23 cellular contexts compared by ENCODE assay signal in genomic region chr9:131889437-131890244, GRCh38.
DNase-seq lines count a peak whose midpoint lies in the region; ATAC-seq, FAIRE-seq and TF ChIP-seq lines count a peak whose summit lies in the region.
"Had no signal": no experiment of that assay in that cellular context is flagged by ENCODE, and none has a peak within 500 bp of the region (broad histone marks: within the 10 kb centered on the region; RNA-seq: fewer than 3 reads in every experiment).

No MANE protein-coding gene starts in this region.

- H3K36me3 ChIP-seq in K562 (ENCODE audit: control insufficient read depth, insufficient read depth, low read length), result peaks cover 9% of the 10 kb centered on the region; the same call in 2 of the 3 replicates
- H3K36me3 ChIP-seq in right atrium auricular region, result no peaks in the 10 kb centered on the region

- no peak for FAIRE-seq in K562 (lab: Jason Lieb, UNC)
- FAIRE-seq: bronchial epithelial cell, endothelial cell of umbilical vein had no signal

- TF ChIP-seq POLR2A in K562 (conservative IDR thresholded peaks at IDR 0.05), result no peak

- H4K20me1 ChIP-seq in K562 (replicated peaks; ENCODE audit: control insufficient read depth, insufficient read depth, low read length), result no peaks in the 10 kb centered on the region

- H3K27me3 ChIP-seq in K562 (ENCODE audit: control insufficient read depth in 2 of 2, insufficient read depth in 2 of 2, low read length in 2 of 2) (no peaks in the 10 kb centered on the region), right atrium auricular region (no peaks in the 10 kb centered on the region)
- H3K27me3 ChIP-seq: adrenal gland, foreskin keratinocyte had no signal

- BruUV-seq in K562 (replicated peaks; lab: Mats Ljungman, UMichigan), result no TSS peak

- H3K36me3 Mint-ChIP-seq in nephron (ENCODE audit: low read depth), result peaks cover 17% of the 10 kb centered on the region

- H3K9ac ChIP-seq in K562 (ENCODE audit: insufficient read depth in 1 of 2, low read depth in 2 of 2, low read length in 2 of 2), result no peak overlapping the region; a peak in 1 of 4 replicates

- CTCF ChIA-PET in K562 (lab: Yijun Ruan, JAX; ENCODE audit: low intra/inter-chr PET ratio), result no interaction called here

- H3K4me3 ChIP-seq in K562 (no peak overlapping the region), right atrium auricular region (no peak overlapping the region)
- H3K4me3 ChIP-seq: adrenal gland had no signal

- DNase-seq in MV-4-11 (lab: John Stamatoyannopoulos, UW), result peak; percentile 9
- DNase-seq in K562 (ENCODE audit: extremely low read depth in 1 of 4, low spot score in 3 of 4), result no peak
- no peak for DNase-seq in right atrium auricular region (ENCODE audit: low spot score)
- DNase-seq in islet precursor cell, result no peak
- DNase-seq: activated CD8-positive, alpha-beta memory T cell treated with anti-CD3 and anti-CD28 coated beads, Interleukin-2, amount 50 U/mL, for 4 hours; CD8-positive, alpha-beta memory T cell; DMS53; foreskin keratinocyte; HFFc6; hypothalamus; NCI-H2081 treated with DMSO at 0.1 percent for 48 hours; NCI-H748 treated with DMSO at 0.1 percent for 48 hours; SHP77; stimulated activated CD4-positive, alpha-beta T cell treated with anti-CD3 and anti-CD28 coated beads, Interleukin-4, amount 100 ng/mL, for 4 hours; T-cell had no signal

- no peak for TF ChIP-seq CTCF in K562 (IDR thresholded peaks at IDR 0.05 in 2 of 3, conservative IDR thresholded peaks at IDR 0.05 in 1 of 3; ENCODE audit: insufficient read depth in 2 of 3, low read depth in 1 of 3, low read length in 3 of 3)
- TF ChIP-seq CTCF in right atrium auricular region (IDR thresholded peaks at IDR 0.05), result no peak
- no peak for TF ChIP-seq CTCF in nephron (IDR thresholded peaks at IDR 0.05; ENCODE audit: unreplicated experiment in 3 of 3)

- H3K9me1 ChIP-seq in K562 (ENCODE audit: control insufficient read depth, insufficient read depth, low read length), result no peaks in the 10 kb centered on the region

- H3K4me2 ChIP-seq in K562 (ENCODE audit: insufficient read depth, low read length), result no peak overlapping the region

- H3K4me1 Mint-ChIP-seq in nephron, result peaks cover 55% of the 10 kb centered on the region
- H3K4me1 Mint-ChIP-seq: CD8-positive, alpha-beta memory T cell; T-cell had no signal

- peaks cover 0 to 3% of the 10 kb centered on the region in 2 experiments; a peak in 1 of 5 replicates for H3K4me1 ChIP-seq in K562 (replicated peaks in 1 of 2; ENCODE audit: control insufficient read depth in 2 of 2, insufficient read depth in 2 of 2, low read length in 2 of 2)
- peaks cover 0 to 80% of the 10 kb centered on the region in 2 donors for H3K4me1 ChIP-seq in right atrium auricular region
- H3K4me1 ChIP-seq: foreskin keratinocyte had no signal

- no peak for TF ChIP-seq EP300 in K562 (IDR thresholded peaks at IDR 0.05; ENCODE audit: low read length)

- no peaks in the 10 kb centered on the region for H3K27me3 Mint-ChIP-seq in nephron (ENCODE audit: low read depth)
- H3K27me3 Mint-ChIP-seq: CD8-positive, alpha-beta memory T cell; dendritic cell treated with granulocyte-macrophage colony-stimulating factor and Interleukin-4, amounts not matched to agents 40 ng/mL and 50 ng/mL, for 4 days; T-cell had no signal

- H3K9me3 ChIP-seq in K562 (replicated peaks; ENCODE audit: control insufficient read depth, insufficient read depth, low read depth, low read length) (no peaks in the 10 kb centered on the region), right atrium auricular region (no peaks in the 10 kb centered on the region)
- H3K9me3 ChIP-seq: adrenal gland had no signal

- no peak for TF ChIP-seq RAD21 in K562 (CRISPR knock-in tag; conservative IDR thresholded peaks at IDR 0.05 in 1 of 2, IDR thresholded peaks at IDR 0.05 in 1 of 2)

- H3K79me2 ChIP-seq in K562 (ENCODE audit: control insufficient read depth, insufficient read depth, low read length), result no peaks in the 10 kb centered on the region

- intact Hi-C loops in K562 (cut with micrococcal nuclease), result no loop called here

- H3K27ac Mint-ChIP-seq in nephron, result peak overlapping the region in 2 of 3 experiments; percentile 4 to 50
- H3K27ac Mint-ChIP-seq: dendritic cell treated with granulocyte-macrophage colony-stimulating factor and Interleukin-4, amounts not matched to agents 40 ng/mL and 50 ng/mL, for 4 days; HFFc6; T-cell had no signal

- POLR2A ChIA-PET in K562 (lab: Yijun Ruan, JAX), result no interaction called here

- H3K27ac ChIP-seq in K562 (ENCODE audit: extremely low read depth, low read depth, low read length), result no peak overlapping the region
- H3K27ac ChIP-seq in right atrium auricular region, result peak overlapping the region; percentile 72 to 88
- H3K27ac ChIP-seq: adrenal gland, foreskin keratinocyte had no signal

- in situ Hi-C loops in K562 (cut with MboI), result no loop called here

- no peaks in the 10 kb centered on the region for H3K9me3 Mint-ChIP-seq in nephron
- H3K9me3 Mint-ChIP-seq: CD8-positive, alpha-beta memory T cell; dendritic cell treated with granulocyte-macrophage colony-stimulating factor and Interleukin-4, amounts not matched to agents 40 ng/mL and 50 ng/mL, for 4 days; HFFc6; T-cell had no signal

- ATAC-seq in K562, result no peak
- ATAC-seq in GM19467 (IDR thresholded peaks at IDR 0.05; ENCODE audit: unreplicated experiment), result no peak
- no peak for ATAC-seq in GM21515 (IDR thresholded peaks at IDR 0.05; ENCODE audit: unreplicated experiment)
- no peak for ATAC-seq in GM18909 (IDR thresholded peaks at IDR 0.05; ENCODE audit: poor library complexity, unreplicated experiment)
- ATAC-seq: foreskin keratinocyte, T-cell had no signal

- no peak overlapping the region for H3K4me3 Mint-ChIP-seq in nephron
- H3K4me3 Mint-ChIP-seq: CD8-positive, alpha-beta memory T cell; dendritic cell treated with granulocyte-macrophage colony-stimulating factor and Interleukin-4, amounts not matched to agents 40 ng/mL and 50 ng/mL, for 4 days; HFFc6; T-cell had no signal

- no peak overlapping the region for H2AFZ ChIP-seq in K562 (ENCODE audit: low read depth, low read length)

- WGBS in K562 (ENCODE audit: insufficient coverage, low coverage, missing lambda C conversion rate), result 63% methylated on average over 11 of the region's 11 CpGs

TF ChIP-seq in K562, 482 proteins besides CTCF, POLR2A, EP300 and RAD21:
- TF ChIP-seq IFI16 (CRISPR knock-in tag; IDR thresholded peaks at IDR 0.05) (no peak), ZNF316 (IDR thresholded peaks at IDR 0.05) (0 out of 2 replicates have a peak, but pooled peaks have one; percentile 1)
